1 cellular context compared by ENCODE assay signal in the genomic region with DNA sequence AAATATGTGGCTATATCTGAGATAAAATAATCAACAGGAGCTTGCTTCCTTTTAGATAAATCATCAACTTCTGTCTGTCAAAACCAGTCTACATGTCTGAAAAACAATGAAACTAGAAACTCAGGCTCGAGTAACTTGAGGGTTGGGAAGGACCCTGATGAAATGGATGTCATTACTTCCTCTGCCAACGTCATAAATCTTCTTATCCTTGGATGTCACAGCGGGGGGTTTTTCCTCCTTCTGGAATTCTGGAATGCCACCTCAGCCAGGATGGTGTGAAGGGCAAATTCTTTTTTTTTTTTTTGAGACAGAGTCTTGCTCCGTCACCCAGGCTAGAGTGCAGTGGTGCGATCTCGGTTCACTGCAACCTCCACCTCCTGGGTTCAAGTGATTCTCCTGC.
TF ChIP-seq lines count a peak whose summit lies in the region.

No MANE protein-coding gene starts in this region.

TF ChIP-seq in HepG2, 621 proteins besides CTCF, POLR2A, EP300 and RAD21:
- 0 out of 2 replicates have a peak, but pooled peaks have one; percentile 22 for TF ChIP-seq ZNF777 (CRISPR knock-in tag; IDR thresholded peaks at IDR 0.05)
- TF ChIP-seq, protein P1, sequence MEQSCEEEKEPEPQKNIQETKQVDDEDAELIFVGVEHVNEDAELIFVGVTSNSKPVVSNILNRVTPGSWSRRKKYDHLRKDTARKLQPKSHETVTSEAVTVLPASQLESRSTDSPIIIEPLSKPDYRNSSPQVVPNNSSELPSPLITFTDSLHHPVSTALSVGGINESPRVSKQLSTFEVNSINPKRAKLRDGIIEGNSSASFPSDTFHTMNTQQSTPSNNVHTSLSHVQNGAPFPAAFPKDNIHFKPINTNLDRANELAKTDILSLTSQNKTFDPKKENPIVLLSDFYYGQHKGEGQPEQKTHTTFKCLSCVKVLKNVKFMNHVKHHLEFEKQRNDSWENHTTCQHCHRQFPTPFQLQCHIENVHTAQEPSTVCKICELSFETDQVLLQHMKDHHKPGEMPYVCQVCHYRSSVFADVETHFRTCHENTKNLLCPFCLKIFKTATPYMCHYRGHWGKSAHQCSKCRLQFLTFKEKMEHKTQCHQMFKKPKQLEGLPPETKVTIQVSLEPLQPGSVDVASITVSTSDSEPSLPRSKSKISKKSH (CRISPR knock-in tag; IDR thresholded peaks at IDR 0.05; ENCODE audit: borderline replicate concordance) = no peak
- TF ChIP-seq IKZF4 (CRISPR knock-in tag; IDR thresholded peaks at IDR 0.05; ENCODE audit: borderline replicate concordance, low read depth, not compliant biosample characterization) = no peak
- TF ChIP-seq, protein P2, sequence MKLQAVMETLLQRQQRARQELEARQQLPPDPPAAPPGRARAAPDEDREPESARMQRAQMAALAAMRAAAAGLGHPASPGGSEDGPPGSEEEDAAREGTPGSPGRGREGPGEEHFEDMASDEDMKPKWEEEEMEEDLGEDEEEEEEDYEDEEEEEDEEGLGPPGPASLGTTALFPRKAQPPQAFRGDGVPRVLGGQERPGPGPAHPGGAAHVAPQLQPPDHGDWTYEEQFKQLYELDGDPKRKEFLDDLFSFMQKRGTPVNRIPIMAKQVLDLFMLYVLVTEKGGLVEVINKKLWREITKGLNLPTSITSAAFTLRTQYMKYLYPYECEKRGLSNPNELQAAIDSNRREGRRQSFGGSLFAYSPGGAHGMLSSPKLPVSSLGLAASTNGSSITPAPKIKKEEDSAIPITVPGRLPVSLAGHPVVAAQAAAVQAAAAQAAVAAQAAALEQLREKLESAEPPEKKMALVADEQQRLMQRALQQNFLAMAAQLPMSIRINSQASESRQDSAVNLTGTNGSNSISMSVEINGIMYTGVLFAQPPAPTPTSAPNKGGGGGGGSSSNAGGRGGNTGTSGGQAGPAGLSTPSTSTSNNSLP (IDR thresholded peaks at IDR 0.05; ENCODE audit: low read depth, low read length) = no peak
- TF ChIP-seq, protein P3, sequence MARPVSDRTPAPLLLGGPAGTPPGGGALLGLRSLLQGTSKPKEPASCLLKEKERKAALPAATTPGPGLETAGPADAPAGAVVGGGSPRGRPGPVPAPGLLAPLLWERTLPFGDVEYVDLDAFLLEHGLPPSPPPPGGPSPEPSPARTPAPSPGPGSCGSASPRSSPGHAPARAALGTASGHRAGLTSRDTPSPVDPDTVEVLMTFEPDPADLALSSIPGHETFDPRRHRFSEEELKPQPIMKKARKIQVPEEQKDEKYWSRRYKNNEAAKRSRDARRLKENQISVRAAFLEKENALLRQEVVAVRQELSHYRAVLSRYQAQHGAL (CRISPR knock-in tag; IDR thresholded peaks at IDR 0.05; ENCODE audit: not compliant biosample characterization) = peak; percentile 57
